10 cellular contexts compared by ENCODE assay signal in the genomic region with DNA sequence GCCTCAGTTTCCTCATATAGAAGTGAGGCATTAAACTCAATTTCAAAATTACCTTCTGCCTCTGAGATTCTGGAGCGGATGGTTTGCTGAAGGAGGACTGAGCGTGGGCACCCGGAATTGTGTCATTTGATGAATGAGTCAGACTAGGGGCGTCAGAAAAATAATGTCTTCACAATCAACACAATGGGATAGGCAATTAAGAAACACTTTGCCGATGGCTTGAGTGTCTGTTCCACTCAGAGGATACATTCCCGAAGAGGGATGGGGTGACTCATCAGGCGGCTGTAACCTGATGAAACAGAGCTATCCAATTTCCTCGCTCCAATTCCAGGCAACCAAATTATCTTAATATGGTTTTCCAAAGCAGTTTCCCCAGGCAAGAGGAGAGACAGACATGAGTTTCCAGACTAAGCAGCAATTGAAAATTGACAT. TPM values are rescaled to one million over a fixed set of nuclear protein-coding genes. Genes with fewer than 3 reads are reported as not detected.
DNase-seq lines count a peak whose midpoint lies in the region; ATAC-seq and TF ChIP-seq lines count a peak whose summit lies in the region.
"Had no signal": no experiment of that assay in that cellular context is flagged by ENCODE, and none has a peak within 500 bp of the region (broad histone marks: within the 10 kb centered on the region; RNA-seq: fewer than 3 reads in every experiment).

No MANE protein-coding gene starts in this region.

- DNase-seq in AG09319 (ENCODE audit: extremely low read depth, low read depth) (peak; percentile 55), RWPE2 (ENCODE audit: low spot score) (peak; percentile 86), glomerular visceral epithelial cell (ENCODE audit: extremely low spot score) (peak; percentile 68), mesothelial cell of epicardium (ENCODE audit: low spot score in 2 of 2, unreplicated experiment in 2 of 2) (no peak), mucosa of gallbladder (ENCODE audit: low spot score) (no peak)
- DNase-seq in stimulated activated naive CD4-positive, alpha-beta T cell treated with Interleukin-2 at 50 U/mL for 16 hours (lab: John Stamatoyannopoulos, UW): no peak
- DNase-seq: DND-41 had no signal

- 0 out of 2 replicates have a peak overlapping the region, but pooled peaks have one; percentile 5 for H3K27ac ChIP-seq in HUES6 (ENCODE audit: low read depth, low read length)
- peak overlapping the region; percentile 60 for H3K27ac ChIP-seq in RWPE2 (ENCODE audit: poor library complexity, severe bottlenecking)

- H3K36me3 ChIP-seq in HUES6 (ENCODE audit: control insufficient read depth, insufficient read depth, low read length): no peaks in the 10 kb centered on the region
- H3K36me3 ChIP-seq in RWPE2 (ENCODE audit: low read depth): no peaks in the 10 kb centered on the region

- H3K4me3 Mint-ChIP-seq in mesothelial cell of epicardium: no peak overlapping the region

- no peaks in the 10 kb centered on the region for H3K36me3 Mint-ChIP-seq in mesothelial cell of epicardium

- ATAC-seq in RWPE2 (ENCODE audit: low read depth) (peak; percentile 95), GM21576 (IDR thresholded peaks at IDR 0.05; ENCODE audit: unreplicated experiment) (no peak)

- H3K9me3 ChIP-seq in HUES6 (ENCODE audit: control insufficient read depth, insufficient read depth, low read depth, low read length) (no peaks in the 10 kb centered on the region), RWPE2 (ENCODE audit: severe bottlenecking) (no peaks in the 10 kb centered on the region)

- peaks cover 12% of the 10 kb centered on the region for H3K4me1 Mint-ChIP-seq in mesothelial cell of epicardium

- TF ChIP-seq CTCF in AG09319 (IDR thresholded peaks at IDR 0.05; ENCODE audit: low read depth, low read length): no peak
- no peak for TF ChIP-seq CTCF in RWPE2 (IDR thresholded peaks at IDR 0.05; ENCODE audit: poor library complexity, severe bottlenecking)
- no peak for TF ChIP-seq CTCF in mesothelial cell of epicardium (IDR thresholded peaks at IDR 0.05; ENCODE audit: unreplicated experiment)

- H3K9ac ChIP-seq in HUES6 (ENCODE audit: low read length): no peak overlapping the region

- H3K4me1 ChIP-seq in HUES6 (ENCODE audit: control insufficient read depth, insufficient read depth, low read length) (peaks cover 27% of the 10 kb centered on the region), RWPE2 (ENCODE audit: insufficient read depth, poor library complexity, severe bottlenecking) (peaks cover 24% of the 10 kb centered on the region)

- no peak overlapping the region for H3K4me3 ChIP-seq in HUES6 (ENCODE audit: low read depth, low read length)
- no peak overlapping the region for H3K4me3 ChIP-seq in RWPE2 (ENCODE audit: severe bottlenecking)

- H3K27ac Mint-ChIP-seq in mesothelial cell of epicardium: no peak overlapping the region

- H3K27me3 Mint-ChIP-seq in mesothelial cell of epicardium (ENCODE audit: low read depth): no peaks in the 10 kb centered on the region

- no peaks in the 10 kb centered on the region for H3K27me3 ChIP-seq in HUES6 (ENCODE audit: control insufficient read depth, insufficient read depth, low read length)
- H3K27me3 ChIP-seq in RWPE2 (ENCODE audit: insufficient read depth, poor library complexity, severe bottlenecking): no peaks in the 10 kb centered on the region

- no peaks in the 10 kb centered on the region for H3K9me3 Mint-ChIP-seq in mesothelial cell of epicardium
- H3K9me3 Mint-ChIP-seq: nephron had no signal

RNA-seq across cellular contexts. Expression of gene CHRNA9, which starts 1.2 kb away (rescaled TPM):
- not detected in 3 replicates for total RNA-seq in mesothelial cell of epicardium
- total RNA-seq in mucosa of gallbladder: not detected

Comparison
In these comparisons a context has a peak if more than half of its experiments do, and no peak if none do; other contexts are left out.
1. DNase-seq: peak in AG09319 (single experiment), RWPE2 (single experiment) and glomerular visceral epithelial cell (single experiment); none in stimulated activated naive CD4-positive, alpha-beta T cell treated with Interleukin-2 at 50 U/mL for 16 hours (single experiment), mesothelial cell of epicardium (0 of 2) and mucosa of gallbladder (single experiment).